In genomic region chr3:125971997-125972944, GRCh38 we compare ENCODE assay signal across 8 cellular contexts. TPM values are rescaled to one million over a fixed set of nuclear protein-coding genes. Genes with fewer than 3 reads are reported as not detected.
DNase-seq lines count a peak whose midpoint lies in the region; ATAC-seq lines count a peak whose summit lies in the region.
"Not testable (repeated sequence)": the region's sequence is repeated elsewhere in the genome, so short reads cannot be mapped to it uniquely, and the experiment has no call there.

No MANE protein-coding gene starts in this region.

- intact Hi-C loops in head of caudate nucleus (cut with DNase I): loop anchor here (10.0 kb wide), 1 partner anchor 113 kb away; the partner anchor contains the start of gene SLC41A3
- intact Hi-C loops in naive thymus-derived CD4-positive, alpha-beta T cell (cut with micrococcal nuclease): loop anchor here (1.0 to 5.0 kb wide), 7 partner anchors 19 to 595 kb away; partner anchors contain the start of genes SLC41A3 (in 2 of the 2) and ZNF148 (in 1 of the 2)

- CTCF ChIA-PET in naive thymus-derived CD4-positive, alpha-beta T cell (lab: Charles Lee): interaction anchor here (1.2 kb wide), 1 partner anchor 8 kb away, joined by 3 read pairs; no protein-coding TSS in a partner anchor

- peak overlapping the region; percentile 67 for H3K4me3 Mint-ChIP-seq in T-helper 17 cell
- peak overlapping the region; percentile 42 to 74 (median 67) for H3K4me3 Mint-ChIP-seq in naive thymus-derived CD4-positive, alpha-beta T cell
- H3K4me3 Mint-ChIP-seq in stimulated activated naive CD8-positive, alpha-beta T cell treated with anti-CD3 and anti-CD28 coated beads, Interleukin-15, amount 100 ng/mL, for 72 hours: peak overlapping the region; percentile 66 to 78

- H3K27me3 Mint-ChIP-seq in T-helper 17 cell: not testable (repeated sequence)
- peaks cover 16 to 24% (median 21%) of the 10 kb centered on the region in 5 donors for H3K27me3 Mint-ChIP-seq in naive thymus-derived CD4-positive, alpha-beta T cell
- H3K27me3 Mint-ChIP-seq in stimulated activated naive CD8-positive, alpha-beta T cell treated with anti-CD3 and anti-CD28 coated beads, Interleukin-15, amount 100 ng/mL, for 72 hours: peaks cover 31% of the 10 kb centered on the region

- not testable (repeated sequence) for H3K9me3 ChIP-seq in HAP-1; T-helper 17 cell (ENCODE audit: control insufficient read depth, low read length, poor library complexity, severe bottlenecking); naive thymus-derived CD4-positive, alpha-beta T cell (ENCODE audit: control insufficient read depth in 2 of 3, low read length in 3 of 3)

- peak; percentile 77 for ATAC-seq in T-helper 17 cell
- ATAC-seq in naive thymus-derived CD4-positive, alpha-beta T cell: peak; percentile 83
- peak; percentile 72 for ATAC-seq in stimulated activated naive CD8-positive, alpha-beta T cell treated with anti-CD3 and anti-CD28 coated beads, Interleukin-15, amount 100 ng/mL, for 72 hours

- not testable (repeated sequence) for H3K9me3 Mint-ChIP-seq in naive thymus-derived CD4-positive, alpha-beta T cell; stimulated activated naive CD8-positive, alpha-beta T cell treated with anti-CD3 and anti-CD28 coated beads, Interleukin-15, amount 100 ng/mL, for 72 hours

- not testable (repeated sequence) for H3K4me1 ChIP-seq in HAP-1; naive thymus-derived CD4-positive, alpha-beta T cell (ENCODE audit: control insufficient read depth in 2 of 2, insufficient read depth in 2 of 2, low read length in 2 of 2)

- POLR2A ChIA-PET in naive thymus-derived CD4-positive, alpha-beta T cell (lab: Charles Lee): not testable (repeated sequence)

- in situ Hi-C loops in HAP-1 (cut with MboI; ENCODE audit: low sequenced_read_pairs): not testable (repeated sequence)

- H3K4me1 Mint-ChIP-seq in T-helper 17 cell; naive thymus-derived CD4-positive, alpha-beta T cell; stimulated activated naive CD8-positive, alpha-beta T cell treated with anti-CD3 and anti-CD28 coated beads, Interleukin-15, amount 100 ng/mL, for 72 hours: not testable (repeated sequence)

- H3K27ac ChIP-seq in naive thymus-derived CD4-positive, alpha-beta T cell (ENCODE audit: low read depth, low read length): not testable (repeated sequence)

- DNase-seq in DMS114 treated with DMSO at 0.1 percent for 48 hours (lab: John Stamatoyannopoulos, UW; ENCODE audit: unreplicated experiment): peak; percentile 32
- DNase-seq in HAP-1 (ENCODE audit: low spot score in 2 of 2): peak; percentile 20 to 60
- peak; percentile 35 for DNase-seq in NCI-H1694 (lab: John Stamatoyannopoulos, UW)
- DNase-seq in T-helper 17 cell: not testable (repeated sequence)
- peak in 53 of 58 donors; percentile 7 to 77 (median 44) for DNase-seq in anterior cingulate cortex (lab: John Stamatoyannopoulos, UW)
- peak; percentile 37 to 84 (median 62) for DNase-seq in head of caudate nucleus
- peak in 7 of 9 donors; percentile 34 to 57 (median 46) for DNase-seq in naive thymus-derived CD4-positive, alpha-beta T cell
- peak; percentile 35 for DNase-seq in stimulated activated naive CD8-positive, alpha-beta T cell treated with anti-CD3 and anti-CD28 coated beads, Interleukin-15, amount 100 ng/mL, for 72 hours

- peak overlapping the region; percentile 10 for H3K4me3 ChIP-seq in HAP-1
- H3K4me3 ChIP-seq in naive thymus-derived CD4-positive, alpha-beta T cell (ENCODE audit: low read length): peak overlapping the region; percentile 37

- H3K36me3 Mint-ChIP-seq in T-helper 17 cell (ENCODE audit: low read depth); naive thymus-derived CD4-positive, alpha-beta T cell: not testable (repeated sequence)

- not testable (repeated sequence) for H3K36me3 ChIP-seq in HAP-1 (replicated peaks); naive thymus-derived CD4-positive, alpha-beta T cell (ENCODE audit: control insufficient read depth in 2 of 3, insufficient read depth in 3 of 3, low read length in 3 of 3)

- peaks cover 20% of the 10 kb centered on the region for H3K27me3 ChIP-seq in HAP-1 (ENCODE audit: low read depth)
- not testable (repeated sequence) for H3K27me3 ChIP-seq in naive thymus-derived CD4-positive, alpha-beta T cell (ENCODE audit: control insufficient read depth in 2 of 2, insufficient read depth in 2 of 2, low read length in 2 of 2)

- H3K27ac Mint-ChIP-seq in T-helper 17 cell; stimulated activated naive CD8-positive, alpha-beta T cell treated with anti-CD3 and anti-CD28 coated beads, Interleukin-15, amount 100 ng/mL, for 72 hours: not testable (repeated sequence)
- H3K27ac Mint-ChIP-seq in naive thymus-derived CD4-positive, alpha-beta T cell: peak overlapping the region in 1 of 9 donors; percentile 12

RNA-seq across cellular contexts. Expression of gene ROPN1B, which starts 3.3 kb away (rescaled TPM):
- not detected for total RNA-seq in T-helper 17 cell
- total RNA-seq in naive thymus-derived CD4-positive, alpha-beta T cell: not detected
- polyA plus RNA-seq in naive thymus-derived CD4-positive, alpha-beta T cell: under 1 TPM in 1 of 2 donors, not detected in 1; 0.26 TPM
